Comparison of ENCODE assay signal across 8 cellular contexts in genomic region chr3:44474886-44475285, GRCh38. TPM values are rescaled to one million over a fixed set of nuclear protein-coding genes. Genes with fewer than 3 reads are reported as not detected.
DNase-seq lines count a peak whose midpoint lies in the region; ATAC-seq, FAIRE-seq and TF ChIP-seq lines count a peak whose summit lies in the region.
"Not testable (repeated sequence)": the region's sequence is repeated elsewhere in the genome, so short reads cannot be mapped to it uniquely, and the experiment has no call there.

No MANE protein-coding gene starts in this region.

- H3K9me3 ChIP-seq in CD4-positive, CD25-positive, alpha-beta regulatory T cell (ENCODE audit: control insufficient read depth in 2 of 2, low read length in 2 of 2); DND-41 (ENCODE audit: insufficient read depth, low read length, severe bottlenecking); K562 (replicated peaks; ENCODE audit: control insufficient read depth, insufficient read depth, low read depth, low read length); small intestine (ENCODE audit: control insufficient read depth, low read depth): not testable (repeated sequence)

- intact Hi-C loops in activated naive CD4-positive, alpha-beta T cell treated with anti-CD3 and anti-CD28 coated beads for 36 hours (cut with micrococcal nuclease), result loop anchor here (10.0 kb wide), 1 partner anchor 150 kb away; the partner anchor contains the start of gene ZNF197
- intact Hi-C loops in K562 (cut with micrococcal nuclease); left colon (cut with DNase I, micrococcal nuclease): not testable (repeated sequence)

- 83% methylated on average over 10 of the region's 10 CpGs for WGBS in K562 (ENCODE audit: insufficient coverage, low coverage, missing lambda C conversion rate)
- 81 to 91% (median 90%) methylated on average over 10 of the region's 10 CpGs for WGBS in small intestine, 3 donors

- ATAC-seq in CD4-positive, CD25-positive, alpha-beta regulatory T cell (ENCODE audit: low read depth in 2 of 2); DND-41 (ENCODE audit: insufficient read depth, low read depth); WTC11; K562: not testable (repeated sequence)
- ATAC-seq in left colon, result peak; percentile 33

- H3K4me1 ChIP-seq in CD4-positive, CD25-positive, alpha-beta regulatory T cell (ENCODE audit: control insufficient read depth, insufficient read depth, low read length, poor library complexity, severe bottlenecking), result peaks cover 22% of the 10 kb centered on the region
- H3K4me1 ChIP-seq in DND-41 (ENCODE audit: insufficient read depth, low read length), result peaks cover 40% of the 10 kb centered on the region
- H3K4me1 ChIP-seq in K562 (replicated peaks in 1 of 2; ENCODE audit: control insufficient read depth in 2 of 2, insufficient read depth in 2 of 2, low read length in 2 of 2), result peaks cover 20 to 41% of the 10 kb centered on the region in 2 experiments
- not testable (repeated sequence) for H3K4me1 ChIP-seq in small intestine (ENCODE audit: control insufficient read depth in 2 of 2, insufficient read depth in 1 of 2, low read depth in 1 of 2, low read length in 1 of 2)

- peaks cover 27 to 66% (median 50%) of the 10 kb centered on the region in 4 donors for H3K4me1 Mint-ChIP-seq in CD4-positive, CD25-positive, alpha-beta regulatory T cell
- H3K4me1 Mint-ChIP-seq in WTC11 (peaks cover 41% of the 10 kb centered on the region), nephron progenitor cell (peaks cover 52% of the 10 kb centered on the region)
- H3K4me1 Mint-ChIP-seq in activated naive CD4-positive, alpha-beta T cell treated with anti-CD3 and anti-CD28 coated beads for 36 hours (ENCODE audit: low read depth), result peaks cover 42% of the 10 kb centered on the region

- H3K79me2 ChIP-seq in DND-41 (ENCODE audit: insufficient read depth, low read length) (peaks cover 77% of the 10 kb centered on the region), K562 (ENCODE audit: control insufficient read depth, insufficient read depth, low read length) (peaks cover 76% of the 10 kb centered on the region)

- TF ChIP-seq CTCF in DND-41 (IDR thresholded peaks at IDR 0.05; ENCODE audit: borderline replicate concordance, extremely low read depth, low read length, poor library complexity, severe bottlenecking); WTC11 (IDR thresholded peaks at IDR 0.05); K562 (IDR thresholded peaks at IDR 0.05 in 2 of 3, conservative IDR thresholded peaks at IDR 0.05 in 1 of 3; ENCODE audit: insufficient read depth in 2 of 3, low read depth in 1 of 3, low read length in 3 of 3); nephron progenitor cell (IDR thresholded peaks at IDR 0.05): not testable (repeated sequence)

- H3K4me3 Mint-ChIP-seq in CD4-positive, CD25-positive, alpha-beta regulatory T cell, result peak overlapping the region; percentile 56 to 81 (median 69)
- H3K4me3 Mint-ChIP-seq in WTC11 (peak overlapping the region; percentile 36; the same call in 1 of the 2 replicates), nephron progenitor cell (peak overlapping the region; percentile 68)
- H3K4me3 Mint-ChIP-seq in activated naive CD4-positive, alpha-beta T cell treated with anti-CD3 and anti-CD28 coated beads for 36 hours, result peak overlapping the region; percentile 4

- not testable (repeated sequence) for TF ChIP-seq POLR2A in K562 (conservative IDR thresholded peaks at IDR 0.05)

- H3K4me3 ChIP-seq in CD4-positive, CD25-positive, alpha-beta regulatory T cell (ENCODE audit: low read depth, low read length); DND-41 (ENCODE audit: low read depth in 1 of 2, low read length in 2 of 2); K562; small intestine (ENCODE audit: low read depth in 1 of 2, low read length in 2 of 2): not testable (repeated sequence)

- CTCF ChIA-PET in WTC11 (lab: Charles Lee); activated naive CD4-positive, alpha-beta T cell treated with anti-CD3 and anti-CD28 coated beads for 36 hours (lab: Charles Lee); K562 (lab: Yijun Ruan, JAX; ENCODE audit: low intra/inter-chr PET ratio): not testable (repeated sequence)

- DNase-seq in CD4-positive, CD25-positive, alpha-beta regulatory T cell; DND-41; WTC11 (ENCODE audit: low spot score); activated naive CD4-positive, alpha-beta T cell treated with anti-CD3 and anti-CD28 coated beads for 36 hours; K562 (ENCODE audit: extremely low read depth in 1 of 4, low spot score in 3 of 4); left colon; nephron progenitor cell: not testable (repeated sequence)
- peak; percentile 40 for DNase-seq in small intestine

- H3K9ac ChIP-seq in DND-41 (ENCODE audit: low read depth, low read length); K562 (ENCODE audit: insufficient read depth in 1 of 2, low read depth in 2 of 2, low read length in 2 of 2): not testable (repeated sequence)

- not testable (repeated sequence) for BruUV-seq in K562 (replicated peaks; lab: Mats Ljungman, UMichigan)

- H3K27ac ChIP-seq in CD4-positive, CD25-positive, alpha-beta regulatory T cell (ENCODE audit: insufficient read depth, low read length, poor library complexity, severe bottlenecking); DND-41 (ENCODE audit: low read length); K562 (ENCODE audit: extremely low read depth, low read depth, low read length); small intestine (ENCODE audit: low read depth in 1 of 2, low read length in 1 of 2): not testable (repeated sequence)

- FAIRE-seq in K562 (lab: Jason Lieb, UNC); small intestine (lab: Jason Lieb, UNC): not testable (repeated sequence)

- not testable (repeated sequence) for H3K27me3 ChIP-seq in CD4-positive, CD25-positive, alpha-beta regulatory T cell (ENCODE audit: control insufficient read depth, insufficient read depth, low read length); DND-41 (ENCODE audit: insufficient read depth, low read length, poor library complexity); K562 (ENCODE audit: control insufficient read depth in 2 of 2, insufficient read depth in 2 of 2, low read length in 2 of 2); small intestine (ENCODE audit: control insufficient read depth in 2 of 2, insufficient read depth in 2 of 2, low read length in 2 of 2)

- H3K4me2 ChIP-seq in DND-41 (ENCODE audit: insufficient read depth, low read length), result peak overlapping the region; percentile 31; the same call in 1 of the 2 replicates
- not testable (repeated sequence) for H3K4me2 ChIP-seq in K562 (ENCODE audit: insufficient read depth, low read length)

- not testable (repeated sequence) for TF ChIP-seq EP300 in K562 (IDR thresholded peaks at IDR 0.05; ENCODE audit: low read length)

- not testable (repeated sequence) for H2AFZ ChIP-seq in DND-41 (ENCODE audit: low read depth, low read length); K562 (ENCODE audit: low read depth, low read length)

- POLR2A ChIA-PET in WTC11 (lab: Charles Lee); K562 (lab: Yijun Ruan, JAX): not testable (repeated sequence)

- H3K9me3 Mint-ChIP-seq in CD4-positive, CD25-positive, alpha-beta regulatory T cell; WTC11; activated naive CD4-positive, alpha-beta T cell treated with anti-CD3 and anti-CD28 coated beads for 36 hours; nephron progenitor cell: not testable (repeated sequence)

- peaks cover 25% of the 10 kb centered on the region for H4K20me1 ChIP-seq in DND-41 (ENCODE audit: insufficient read depth, low read length)
- not testable (repeated sequence) for H4K20me1 ChIP-seq in K562 (replicated peaks; ENCODE audit: control insufficient read depth, insufficient read depth, low read length)

- not testable (repeated sequence) for H3K36me3 Mint-ChIP-seq in CD4-positive, CD25-positive, alpha-beta regulatory T cell; WTC11; activated naive CD4-positive, alpha-beta T cell treated with anti-CD3 and anti-CD28 coated beads for 36 hours (ENCODE audit: low read depth)
- H3K36me3 Mint-ChIP-seq in nephron progenitor cell (ENCODE audit: low read depth), result peaks cover 42% of the 10 kb centered on the region

- H3K27me3 Mint-ChIP-seq in CD4-positive, CD25-positive, alpha-beta regulatory T cell; WTC11 (ENCODE audit: low read depth); activated naive CD4-positive, alpha-beta T cell treated with anti-CD3 and anti-CD28 coated beads for 36 hours (ENCODE audit: low read depth); nephron progenitor cell (ENCODE audit: low read depth, poor library complexity): not testable (repeated sequence)

- TF ChIP-seq RAD21 in K562 (CRISPR knock-in tag; conservative IDR thresholded peaks at IDR 0.05 in 1 of 2, IDR thresholded peaks at IDR 0.05 in 1 of 2), result not testable (repeated sequence)

- in situ Hi-C loops in K562 (cut with MboI), result not testable (repeated sequence)

- peaks cover 11% of the 10 kb centered on the region for H3K36me3 ChIP-seq in CD4-positive, CD25-positive, alpha-beta regulatory T cell (ENCODE audit: control insufficient read depth, insufficient read depth, low read length)
- H3K36me3 ChIP-seq in DND-41 (ENCODE audit: insufficient read depth, low read length) (peaks cover 13% of the 10 kb centered on the region), K562 (ENCODE audit: control insufficient read depth, insufficient read depth, low read length) (peaks cover 20% of the 10 kb centered on the region)
- not testable (repeated sequence) for H3K36me3 ChIP-seq in small intestine (ENCODE audit: control insufficient read depth in 2 of 2, insufficient read depth in 2 of 2, low read length in 2 of 2)

- H3K27ac Mint-ChIP-seq in CD4-positive, CD25-positive, alpha-beta regulatory T cell, result peak overlapping the region in 1 of 3 donors; percentile 41
- H3K27ac Mint-ChIP-seq in WTC11; activated naive CD4-positive, alpha-beta T cell treated with anti-CD3 and anti-CD28 coated beads for 36 hours: not testable (repeated sequence)
- H3K27ac Mint-ChIP-seq in nephron progenitor cell, result peak overlapping the region; percentile 34

- H3K9me1 ChIP-seq in K562 (ENCODE audit: control insufficient read depth, insufficient read depth, low read length), result not testable (repeated sequence)

RNA-seq across cellular contexts. Expression of gene ZNF445, which starts 2.6 kb away (rescaled TPM):
- total RNA-seq in CD4-positive, CD25-positive, alpha-beta regulatory T cell, result 14.5 TPM
- polyA plus RNA-seq in CD4-positive, CD25-positive, alpha-beta regulatory T cell, result 1 to 10 TPM in 3 of 4 donors, under 1 TPM in 1; 0.79 to 3.9 (median 3.3) TPM
- total RNA-seq in WTC11 (2021), result 20.3 to 27.7 TPM (median 26.0 TPM) in 3 replicates
- total RNA-seq in activated naive CD4-positive, alpha-beta T cell treated with anti-CD3 and anti-CD28 coated beads for 36 hours, result 10 to 100 TPM; 19.0 TPM
- total RNA-seq in K562 (2011; cell fraction: chromatin; rRNA removed; ENCODE audit: low replicate concordance), result 68.7 and 76.5 TPM in 2 replicates
- 40.7 and 42.0 TPM in 2 replicates for total RNA-seq in K562 (2011; cell fraction: nucleolus; rRNA removed)
- total RNA-seq in K562 (2011; cell fraction: nucleoplasm; rRNA removed), result 53.5 and 72.7 TPM in 2 replicates
- total RNA-seq in K562 (2014; rRNA removed), result 5.8 and 7.9 TPM in 2 replicates
- 13.9 and 14.3 TPM in 2 replicates for total RNA-seq in K562 (2014; rRNA removed; fragmentation: Illumina TruSeq; extraction: Trizol)
- 14.0 and 15.0 TPM in 2 replicates for total RNA-seq in K562 (2015; rRNA removed; fragmentation: Illumina TruSeq; extraction: Trizol)
- total RNA-seq in K562 (2021), result 24.2 and 26.9 TPM in 2 replicates
- 10.6 and 11.8 TPM in 2 replicates for polyA plus RNA-seq in K562 (2011; rRNA removed)
- polyA plus RNA-seq in K562 (2011; cell fraction: cytosol; rRNA removed), result 4.0 and 6.6 TPM in 2 replicates
- polyA plus RNA-seq in K562 (2011; cell fraction: nucleus; rRNA removed), result 22.0 and 24.1 TPM in 2 replicates
- polyA plus RNA-seq in K562 (2012), result 6.6 and 7.6 TPM in 2 replicates
- polyA plus RNA-seq in K562 (2014; fragmentation: Illumina TruSeq; extraction: Trizol), result 9.5 and 9.9 TPM in 2 replicates
- 1 to 10 TPM; 1.2 to 1.8 TPM for polyA plus RNA-seq in K562 (2014; fragmentation: Nextera tagmentation; extraction: Ambion mirVana)
- polyA plus RNA-seq in K562 (2014; rRNA removed), result 12.4 and 13.1 TPM in 2 replicates
- 22.8 and 24.7 TPM in 2 replicates for polyA minus RNA-seq in K562 (2011; rRNA and poly(A)+ RNA removed)
- polyA minus RNA-seq in K562 (2011; cell fraction: cytosol; rRNA and poly(A)+ RNA removed), result 8.6 and 11.1 TPM in 2 replicates
- 14.1 and 22.8 TPM in 2 replicates for polyA minus RNA-seq in K562 (2011; cell fraction: nucleus; rRNA and poly(A)+ RNA removed)
- 10 to 100 TPM; 13.4 to 14.7 TPM for total RNA-seq in left colon
- polyA plus RNA-seq in small intestine, result 1 to 10 TPM in 2 of 3 donors, under 1 TPM in 1; 0.89 to 4.3 (median 1.1) TPM

Comparison
In these comparisons a context has a peak if more than half of its experiments do, and no peak if none do; other contexts are left out.
1. H3K4me3 Mint-ChIP-seq: peak in every context shown above with its lines; median percentile 69 in CD4-positive, CD25-positive, alpha-beta regulatory T cell; 68 in nephron progenitor cell; 36 in WTC11; 4 in activated naive CD4-positive, alpha-beta T cell treated with anti-CD3 and anti-CD28 coated beads for 36 hours.